In genomic region chr12:47991106-47991550, GRCh38 we compare ENCODE assay signal across 27 cellular contexts. TPM values are rescaled to one million over a fixed set of nuclear protein-coding genes. Genes with fewer than 3 reads are reported as not detected.
DNase-seq lines count a peak whose midpoint lies in the region; ATAC-seq, FAIRE-seq and TF ChIP-seq lines count a peak whose summit lies in the region.
"Had no signal": no experiment of that assay in that cellular context is flagged by ENCODE, and none has a peak within 500 bp of the region (broad histone marks: within the 10 kb centered on the region; RNA-seq: fewer than 3 reads in every experiment).

No MANE protein-coding gene starts in this region.

- H3K27me3 ChIP-seq in SK-N-SH (ENCODE audit: insufficient read depth) (peaks cover 23% of the 10 kb centered on the region), spleen (replicated peaks in 1 of 7) (peaks cover 0 to 29% (median 0%) of the 10 kb centered on the region in 7 donors)
- H3K27me3 ChIP-seq: SJCRH30 had no signal

- CTCF ChIA-PET in SK-N-SH (lab: Yijun Ruan, JAX), result interaction anchor here (1.1 to 3.1 kb wide), 6 partner anchors 8 to 173 kb away, joined by 3 to 11 read pairs (median 4); partner anchors contain the start of genes COL2A1 and TMEM106C

- H3K4me2 ChIP-seq in SK-N-SH, result no peak overlapping the region

- H3K4me3 ChIP-seq in SK-N-SH (ENCODE audit: low read depth in 2 of 2, low read length in 1 of 2) (no peak overlapping the region), kidney (ENCODE audit: low read length in 2 of 2) (no peak overlapping the region), spleen (no peak overlapping the region)
- H3K4me3 ChIP-seq: coronary artery, left lung, SJCRH30, stomach had no signal

- no peak overlapping the region for H2AFZ ChIP-seq in SK-N-SH (ENCODE audit: low read depth)

- H3K9me2 ChIP-seq in SK-N-SH, result no peaks in the 10 kb centered on the region

- H3K79me2 ChIP-seq in SK-N-SH (ENCODE audit: insufficient read depth), result no peaks in the 10 kb centered on the region

- DNase-seq in activated CD8-positive, alpha-beta memory T cell treated with anti-CD3 and anti-CD28 coated beads, Interleukin-2, amount 50 U/mL, for 48 hours, result peak; percentile 50
- no peak for DNase-seq in activated CD8-positive, alpha-beta memory T cell treated with anti-CD3 and anti-CD28 coated beads, Interleukin-2, amount 50 U/mL, for 4 hours
- DNase-seq in SK-N-SH (peak; percentile 71), kidney (peak; percentile 56), spleen (peak; percentile 74), NCI-H1417 (lab: John Stamatoyannopoulos, UW) (no peak), glomerular visceral epithelial cell (ENCODE audit: extremely low spot score) (no peak)
- DNase-seq: ACHN; activated T-cell treated with anti-CD3 and anti-CD28 coated beads, Interleukin-2, amount 50 U/mL, for 4 hours; amygdala; foreskin keratinocyte; hippocampal formation; left lung; mesenchymal stem cell; NCI-H1694; NCI-H526; occipital lobe; SJCRH30; small intestine; stomach had no signal

- TF ChIP-seq POLR2A in spleen (IDR thresholded peaks at IDR 0.05), result no peak

- TF ChIP-seq CTCF in SK-N-SH (IDR thresholded peaks at IDR 0.05), result no peak
- no peak for TF ChIP-seq CTCF in kidney (IDR thresholded peaks at IDR 0.05; ENCODE audit: borderline replicate concordance, extremely low read depth, insufficient read depth)
- no peak for TF ChIP-seq CTCF in spleen (IDR thresholded peaks at IDR 0.05 in 8 of 11, conservative IDR thresholded peaks at IDR 0.05 in 3 of 11)

- no peaks in the 10 kb centered on the region for H4K20me1 ChIP-seq in SK-N-SH (ENCODE audit: insufficient read depth)

- H3K9me3 ChIP-seq in SK-N-SH (no peaks in the 10 kb centered on the region), kidney (ENCODE audit: control insufficient read depth in 1 of 2, low read length in 2 of 2) (no peaks in the 10 kb centered on the region), spleen (no peaks in the 10 kb centered on the region)
- H3K9me3 ChIP-seq: Caco-2, left lung, SJCRH30, stomach had no signal

- POLR2A ChIA-PET in SK-N-SH (lab: Yijun Ruan, JAX), result interaction anchor here (0.6 to 1.4 kb wide), 3 partner anchors 11 to 114 kb away, joined by 3 to 5 read pairs (median 4); partner anchors contain the start of gene SENP1

- no peaks in the 10 kb centered on the region for H3F3A ChIP-seq in SK-N-SH (replicated peaks; ENCODE audit: insufficient read depth)

- H3K36me3 ChIP-seq in SK-N-SH (replicated peaks in 1 of 2; ENCODE audit: control insufficient read depth in 1 of 2, insufficient read depth in 2 of 2, low read length in 1 of 2) (no peaks in the 10 kb centered on the region), kidney (ENCODE audit: control insufficient read depth in 1 of 2, insufficient read depth in 2 of 2, low read length in 2 of 2) (no peaks in the 10 kb centered on the region), spleen (no peaks in the 10 kb centered on the region)
- H3K36me3 ChIP-seq: left lung, stomach had no signal

- H3K9ac ChIP-seq in SK-N-SH (no peak overlapping the region), kidney (ENCODE audit: low read length in 2 of 2) (no peak overlapping the region)

- TF ChIP-seq EP300 in SK-N-SH (IDR thresholded peaks at IDR 0.05; ENCODE audit: borderline replicate concordance in 1 of 2, low read depth in 1 of 2, low read length in 1 of 2), result 0 out of 4 replicates have a peak, but pooled peaks of 1 of the 2 experiments have one; percentile 11

- peaks cover 0 to 43% of the 10 kb centered on the region in 2 experiments; a peak in 2 of 4 replicates for H3K4me1 ChIP-seq in SK-N-SH (ENCODE audit: control insufficient read depth in 1 of 2, insufficient read depth in 2 of 2, low read depth in 1 of 2, low read length in 1 of 2)
- H3K4me1 ChIP-seq in kidney (ENCODE audit: control insufficient read depth in 1 of 2, insufficient read depth in 1 of 2, low read depth in 1 of 2, low read length in 2 of 2), result no peaks in the 10 kb centered on the region
- H3K4me1 ChIP-seq in spleen, result peaks cover 6 to 31% (median 20%) of the 10 kb centered on the region in 6 donors
- H3K4me1 ChIP-seq: Caco-2, foreskin keratinocyte, left lung had no signal

- FAIRE-seq in kidney (lab: Jason Lieb, UNC), result no peak
- FAIRE-seq: small intestine, TTC549 had no signal

- TF ChIP-seq RAD21 in SK-N-SH (IDR thresholded peaks at IDR 0.05; ENCODE audit: low read length), result no peak

- ATAC-seq in GM18502 (IDR thresholded peaks at IDR 0.05; ENCODE audit: poor library complexity, unreplicated experiment), result no peak
- ATAC-seq: foreskin keratinocyte, left lung had no signal

- 46% methylated on average over 4 of the region's 4 CpGs for WGBS in SK-N-SH (ENCODE audit: low lambda C conversion rate)
- 75 to 93% (median 85%) methylated on average over 4 of the region's 4 CpGs for WGBS in spleen, 5 donors

- H3K27ac ChIP-seq in SK-N-SH (ENCODE audit: low read depth in 2 of 2, low read length in 1 of 2), result peak overlapping the region in 1 of 2 experiments; percentile 97; a peak in 2 of 4 replicates
- no peak overlapping the region for H3K27ac ChIP-seq in kidney (ENCODE audit: low read depth in 2 of 2, low read length in 2 of 2)
- H3K27ac ChIP-seq in spleen, result peak overlapping the region in 1 of 8 donors; percentile 13
- H3K27ac ChIP-seq: C4-2B, coronary artery, foreskin keratinocyte, left lung, SJCRH30, stomach had no signal

- intact Hi-C loops in kidney (cut with DNase I), result no loop called here
- intact Hi-C loops in spleen (cut with DNase I; ENCODE audit: low total_unique reads), result no loop called here

TF ChIP-seq in SK-N-SH, 30 proteins besides CTCF, POLR2A, EP300 and RAD21:
- TF ChIP-seq GATA2 (CRISPR knock-in tag; IDR thresholded peaks at IDR 0.05) (peak; percentile 33; the same call in 1 of the 2 replicates), MXI1 (IDR thresholded peaks at IDR 0.05; ENCODE audit: low read depth, low read length) (peak; percentile 50; the same call in 1 of the 2 replicates), SMC3 (IDR thresholded peaks at IDR 0.05; ENCODE audit: low read depth, low read length) (no peak)
TF ChIP-seq in SK-N-SH: peak in this region for 2.

RNA-seq across cellular contexts. Expression of gene COL2A1, which starts 13.1 kb away (rescaled TPM):
- polyA plus RNA-seq in SK-N-SH (2012; rRNA removed), result 0.02 TPM in 1 of 2 replicates, not detected in the other
- polyA plus RNA-seq in SK-N-SH (2012; cell fraction: cytosol; rRNA removed), result not detected in 2 replicates
- 0.01 TPM in 1 of 2 replicates, not detected in the other for polyA plus RNA-seq in SK-N-SH (2012; cell fraction: nucleus; rRNA removed)
- not detected for total RNA-seq in kidney
- polyA plus RNA-seq in kidney (ENCODE audit: insufficient read depth, low read depth, low replicate concordance), result not detected
- total RNA-seq in spleen, result under 1 TPM in 3 of 7 donors, not detected in 4; 0.37 to 0.49 (median 0.47) TPM
- polyA plus RNA-seq in spleen, result not detected
- total RNA-seq: esophagus mucosa; T-helper 1 cell treated with Interleukin-12 subunit alpha and Interleukin-12 subunit beta and Interleukin-4 antibody, amounts not matched to agents 30 ng/mL and 1 ng/mL, for 36 hours had no signal

RNA-seq across cellular contexts. Expression of gene TMEM106C, which starts 27.7 kb away (rescaled TPM):
- polyA plus RNA-seq in SK-N-SH (2012; rRNA removed) (133 and 173 TPM in 2 replicates), kidney (ENCODE audit: insufficient read depth, low read depth, low replicate concordance) (126 TPM), spleen (10 to 100 TPM; 30.1 to 49.1 (median 40.2) TPM)
- polyA plus RNA-seq in SK-N-SH (2012; cell fraction: cytosol; rRNA removed), result 112 and 161 TPM in 2 replicates
- 101 and 122 TPM in 2 replicates for polyA plus RNA-seq in SK-N-SH (2012; cell fraction: nucleus; rRNA removed)
- total RNA-seq in kidney (51.7 TPM), spleen (100 to 1,000 TPM in 4 of 7 donors, 10 to 100 TPM in 3; 37.6 to 124 (median 109) TPM)

Comparison
In these comparisons a context has a peak if more than half of its experiments do, and no peak if none do; other contexts are left out.
1. DNase-seq: peak in activated CD8-positive, alpha-beta memory T cell treated with anti-CD3 and anti-CD28 coated beads, Interleukin-2, amount 50 U/mL, for 48 hours (single experiment), SK-N-SH (single experiment), kidney (single experiment) and spleen (single experiment); none in activated CD8-positive, alpha-beta memory T cell treated with anti-CD3 and anti-CD28 coated beads, Interleukin-2, amount 50 U/mL, for 4 hours (single experiment), NCI-H1417 (0 of 3) and glomerular visceral epithelial cell (single experiment).